17 cellular contexts compared by ENCODE assay signal in the genomic region with DNA sequence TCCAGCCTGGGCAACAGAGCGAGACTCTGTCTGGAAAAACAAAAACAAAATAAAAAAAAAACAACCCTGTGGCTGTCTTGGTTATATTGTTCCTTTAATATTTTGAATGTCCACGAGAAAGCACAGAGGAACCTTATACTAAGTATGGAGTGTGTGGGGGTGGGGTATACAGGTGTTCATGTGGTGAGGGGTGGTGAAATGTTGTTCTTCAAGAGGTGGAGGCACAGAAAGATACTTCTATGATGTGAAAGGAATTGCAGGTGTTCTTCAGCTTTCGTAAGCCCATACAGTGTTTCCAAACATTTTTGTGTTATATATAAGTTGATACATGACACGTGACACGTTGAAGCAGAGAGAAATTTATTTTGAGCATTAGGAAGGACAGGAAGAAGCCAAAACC. TPM values are rescaled to one million over a fixed set of nuclear protein-coding genes. Genes with fewer than 3 reads are reported as not detected.
DNase-seq lines count a peak whose midpoint lies in the region; ATAC-seq, FAIRE-seq and TF ChIP-seq lines count a peak whose summit lies in the region.
"Had no signal": no experiment of that assay in that cellular context is flagged by ENCODE, and none has a peak within 500 bp of the region (broad histone marks: within the 10 kb centered on the region; RNA-seq: fewer than 3 reads in every experiment).

No MANE protein-coding gene starts in this region.

- H2AFZ ChIP-seq in endothelial cell of umbilical vein (ENCODE audit: low read depth, low read length) (no peak overlapping the region), Karpas-422 (ENCODE audit: low read length) (no peak overlapping the region)
- H2AFZ ChIP-seq: GM23248 had no signal

- POLR2A ChIA-PET in endothelial cell of umbilical vein (lab: Charles Lee), result no interaction called here

- dilution Hi-C loops in endothelial cell of umbilical vein (cut with MboI; ENCODE audit: extremely low pct_ligation_motif_present, low sequenced_read_pairs), result no loop called here

- CTCF ChIA-PET in endothelial cell of umbilical vein (lab: Charles Lee), result interaction anchor here (1.2 to 7.0 kb wide), 4 partner anchors 131 to 663 kb away, joined by 3 to 269 read pairs (median 70); no protein-coding TSS in a partner anchor

- no peaks in the 10 kb centered on the region for H3K9me1 ChIP-seq in endothelial cell of umbilical vein (replicated peaks; ENCODE audit: control insufficient read depth, extremely low read depth, insufficient read depth, low read length)

- no peak for ATAC-seq in heart left ventricle

- TF ChIP-seq CTCF in heart left ventricle (IDR thresholded peaks at IDR 0.05), result no peak
- no peak for TF ChIP-seq CTCF in endothelial cell of umbilical vein (IDR thresholded peaks at IDR 0.05; ENCODE audit: extremely low read depth in 1 of 2, insufficient read depth in 1 of 2, low read depth in 1 of 2, low read length in 2 of 2)
- TF ChIP-seq CTCF in sigmoid colon (IDR thresholded peaks at IDR 0.05), result no peak
- TF ChIP-seq CTCF in transverse colon (IDR thresholded peaks at IDR 0.05), result no peak

- H3K36me3 ChIP-seq in heart left ventricle (no peaks in the 10 kb centered on the region), endothelial cell of umbilical vein (ENCODE audit: control insufficient read depth in 2 of 2, extremely low read depth in 1 of 2, insufficient read depth in 2 of 2, low read length in 2 of 2) (no peaks in the 10 kb centered on the region), sigmoid colon (no peaks in the 10 kb centered on the region), transverse colon (no peaks in the 10 kb centered on the region), Karpas-422 (ENCODE audit: insufficient read depth, low read length) (no peaks in the 10 kb centered on the region)
- H3K36me3 ChIP-seq: BLaER1 had no signal

- H4K20me1 ChIP-seq in endothelial cell of umbilical vein (replicated peaks; ENCODE audit: control insufficient read depth, extremely low read depth, insufficient read depth, low read length), result no peaks in the 10 kb centered on the region
- no peaks in the 10 kb centered on the region for H4K20me1 ChIP-seq in Karpas-422 (ENCODE audit: insufficient read depth, low read depth, low read length)

- peak overlapping the region in 10 of 12 donors; percentile 60 to 97 (median 83) for H3K27ac ChIP-seq in heart left ventricle
- H3K27ac ChIP-seq in endothelial cell of umbilical vein (ENCODE audit: insufficient read depth, low read depth, low read length), result peak overlapping the region; percentile 87
- H3K27ac ChIP-seq in sigmoid colon, result peak overlapping the region; percentile 77 to 84 (median 82)
- H3K27ac ChIP-seq in transverse colon, result peak overlapping the region; percentile 73 to 84 (median 78)
- no peak overlapping the region for H3K27ac ChIP-seq in Karpas-422 (ENCODE audit: low read length)
- H3K27ac ChIP-seq: 22Rv1, BLaER1 had no signal

- H3K4me3 ChIP-seq in heart left ventricle, result no peak overlapping the region
- no peak overlapping the region for H3K4me3 ChIP-seq in endothelial cell of umbilical vein (replicated peaks in 1 of 3; ENCODE audit: insufficient read depth in 1 of 3, low read depth in 1 of 3, low read length in 3 of 3)
- H3K4me3 ChIP-seq in sigmoid colon, result no peak overlapping the region
- no peak overlapping the region for H3K4me3 ChIP-seq in transverse colon
- no peak overlapping the region for H3K4me3 ChIP-seq in Karpas-422 (ENCODE audit: low read length)
- H3K4me3 ChIP-seq: BLaER1, GM23248 had no signal

- TF ChIP-seq POLR2A in heart left ventricle (IDR thresholded peaks at IDR 0.05) (no peak), endothelial cell of umbilical vein (IDR thresholded peaks at IDR 0.05; ENCODE audit: low read depth, low read length) (no peak), sigmoid colon (IDR thresholded peaks at IDR 0.05) (no peak), transverse colon (IDR thresholded peaks at IDR 0.05) (no peak)

- DNase-seq in heart left ventricle (no peak), cardiac septum (ENCODE audit: low spot score) (no peak), endothelial cell of umbilical vein (ENCODE audit: low read depth, low spot score) (no peak), sigmoid colon (no peak), transverse colon (no peak), Karpas-422 (no peak), NCI-H2029 (lab: John Stamatoyannopoulos, UW) (no peak)
- no peak for DNase-seq in activated naive CD4-positive, alpha-beta T cell treated with Interleukin-2 at 50 U/mL for 16 hours
- DNase-seq: DMS 273 treated with DMSO at 0.1 percent for 48 hours, KBM-7, NCI-H1092 treated with DMSO at 0.1 percent for 48 hours, NCI-H187, NCI-H446 treated with DMSO at 0.1 percent for 48 hours, NCI-H774 had no signal

- H3K79me2 ChIP-seq in endothelial cell of umbilical vein (ENCODE audit: control insufficient read depth, insufficient read depth, low read length) (no peaks in the 10 kb centered on the region), Karpas-422 (ENCODE audit: low read length) (no peaks in the 10 kb centered on the region)

- FAIRE-seq in endothelial cell of umbilical vein (lab: Jason Lieb, UNC), result no peak

- intact Hi-C loops in heart left ventricle (cut with DNase I), result loop anchor here in 7 of 10 donors (2.0 to 5.0 kb wide), 6 partner anchors 91 to 176 kb away; a partner anchor contains a TSS
- intact Hi-C loops in cardiac septum (cut with DNase I), result loop anchor here (2.0 to 5.0 kb wide), 2 partner anchors 93 to 546 kb away; no protein-coding TSS in a partner anchor
- intact Hi-C loops in endothelial cell of umbilical vein (cut with micrococcal nuclease), result loop anchor here (5.0 kb wide), 1 partner anchor 116 kb away; a partner anchor contains a TSS
- intact Hi-C loops in sigmoid colon (cut with DNase I), result loop anchor here (5.0 kb wide), 1 partner anchor 116 kb away; a partner anchor contains a TSS
- intact Hi-C loops in transverse colon (cut with DNase I; ENCODE audit: low total_unique reads), result loop anchor here (5.0 kb wide), 2 partner anchors 126 to 171 kb away; no protein-coding TSS in a partner anchor

- H3K9me2 ChIP-seq in Karpas-422 (replicated peaks; ENCODE audit: insufficient read depth, low read length), result no peaks in the 10 kb centered on the region

- 67 to 85% (median 77%) methylated on average over 5 of the region's 5 CpGs for WGBS in heart left ventricle, 4 donors
- 92% methylated on average over 5 of the region's 5 CpGs for WGBS in sigmoid colon, 2 donors
- WGBS in transverse colon (ENCODE audit: low coverage in 1 of 2), 2 donors, result 70% methylated on average over 5 of the region's 5 CpGs; no CpG with 5 or more reads in 1 of the 2 donors

- TF ChIP-seq EP300 in sigmoid colon (IDR thresholded peaks at IDR 0.05) (no peak), transverse colon (IDR thresholded peaks at IDR 0.05; ENCODE audit: low read depth) (no peak)

- H3K9ac ChIP-seq in endothelial cell of umbilical vein (replicated peaks; ENCODE audit: extremely low read depth, insufficient read depth, low read length), result no peak overlapping the region
- no peak overlapping the region for H3K9ac ChIP-seq in Karpas-422 (ENCODE audit: low read length)
- H3K9ac ChIP-seq: BLaER1, GM23248 had no signal

- H3K9me3 ChIP-seq in heart left ventricle (no peaks in the 10 kb centered on the region), endothelial cell of umbilical vein (replicated peaks; ENCODE audit: control insufficient read depth, insufficient read depth, low read length) (no peaks in the 10 kb centered on the region), sigmoid colon (no peaks in the 10 kb centered on the region), transverse colon (no peaks in the 10 kb centered on the region), Karpas-422 (ENCODE audit: low read length) (no peaks in the 10 kb centered on the region)
- H3K9me3 ChIP-seq: BLaER1 had no signal

- in situ Hi-C loops in transverse colon (cut with MboI; ENCODE audit: low pct_ligation_motif_present in 1 of 4, low pct_unique_long_range_greater_than_20kb in 1 of 4, low sequenced_read_pairs in 3 of 4), result loop anchor here in 2 of 4 donors (25.0 kb wide), 3 partner anchors 131 to 231 kb away; a partner anchor contains a TSS

- no peak overlapping the region for H3K4me2 ChIP-seq in endothelial cell of umbilical vein (ENCODE audit: insufficient read depth, low read length)
- no peak overlapping the region for H3K4me2 ChIP-seq in Karpas-422 (ENCODE audit: low read depth, low read length, poor library complexity, severe bottlenecking)
- H3K4me2 ChIP-seq: BLaER1 had no signal

- peaks cover 0 to 3% (median 0%) of the 10 kb centered on the region in 9 donors for H3K27me3 ChIP-seq in heart left ventricle
- H3K27me3 ChIP-seq in endothelial cell of umbilical vein (ENCODE audit: control insufficient read depth in 2 of 2, insufficient read depth in 2 of 2, low read length in 2 of 2), result no peaks in the 10 kb centered on the region
- H3K27me3 ChIP-seq in sigmoid colon, result no peaks in the 10 kb centered on the region
- no peaks in the 10 kb centered on the region for H3K27me3 ChIP-seq in transverse colon
- no peaks in the 10 kb centered on the region for H3K27me3 ChIP-seq in Karpas-422 (ENCODE audit: low read length)

- H3K4me1 ChIP-seq in heart left ventricle, result peaks cover 0 to 45% (median 10%) of the 10 kb centered on the region in 12 donors
- peaks cover 18% of the 10 kb centered on the region for H3K4me1 ChIP-seq in endothelial cell of umbilical vein (ENCODE audit: control insufficient read depth, extremely low read depth, insufficient read depth, low read length)
- peaks cover 0 to 44% (median 23%) of the 10 kb centered on the region in 4 donors for H3K4me1 ChIP-seq in sigmoid colon
- H3K4me1 ChIP-seq in transverse colon, result peaks cover 0 to 8% (median 3%) of the 10 kb centered on the region in 4 donors
- H3K4me1 ChIP-seq in Karpas-422 (ENCODE audit: low read length), result no peaks in the 10 kb centered on the region

- no TSS peak for BruUV-seq in endothelial cell of umbilical vein (replicated peaks; lab: Mats Ljungman, UMichigan)

RNA-seq across cellular contexts. Expression of a gene that starts 46.4 kb away (rescaled TPM):
- total RNA-seq in heart left ventricle (10 to 100 TPM; 14.3 to 23.2 (median 15.6) TPM), cardiac septum (12.5 TPM), endothelial cell of umbilical vein (14.7 and 15.5 TPM in 2 replicates), sigmoid colon (10 to 100 TPM; 12.5 to 16.9 (median 14.4) TPM), transverse colon (10 to 100 TPM; 13.5 to 26.3 (median 21.7) TPM)
- polyA plus RNA-seq in heart left ventricle (10 to 100 TPM; 10.6 to 20.5 TPM), endothelial cell of umbilical vein (6.9 and 8.1 TPM in 2 replicates), sigmoid colon (1 to 10 TPM; 1.8 to 8.2 (median 3.2) TPM)
- polyA plus RNA-seq in endothelial cell of umbilical vein (2011; cell fraction: cytosol; rRNA removed), result 6.5 and 6.8 TPM in 2 replicates
- polyA plus RNA-seq in endothelial cell of umbilical vein (2011; cell fraction: nucleus; rRNA removed), result 8.3 and 10.2 TPM in 2 replicates
- 9.2 and 10.1 TPM in 2 replicates for polyA plus RNA-seq in endothelial cell of umbilical vein (2012)
- 20.7 and 25.3 TPM in 2 replicates for polyA minus RNA-seq in endothelial cell of umbilical vein
- polyA minus RNA-seq in endothelial cell of umbilical vein (2011; cell fraction: cytosol; rRNA and poly(A)+ RNA removed), result 11.7 TPM
- 7.5 and 13.8 TPM in 2 replicates for polyA minus RNA-seq in endothelial cell of umbilical vein (2011; cell fraction: nucleus; rRNA and poly(A)+ RNA removed)
- total RNA-seq in Karpas-422 (2014; rRNA removed; shearing (Covaris generic); ENCODE audit: low replicate concordance), result 10.0 and 18.3 TPM in 2 replicates

RNA-seq across cellular contexts. Expression of a gene that starts 57.8 kb away (rescaled TPM):
- total RNA-seq in heart left ventricle (10 to 100 TPM; 22.8 to 34.4 (median 26.5) TPM), cardiac septum (29.5 TPM), endothelial cell of umbilical vein (18.8 and 19.9 TPM in 2 replicates), sigmoid colon (10 to 100 TPM; 27.7 to 35.1 (median 32.5) TPM), transverse colon (10 to 100 TPM in 3 of 4 donors, 1 to 10 TPM in 1; 2.0 to 27.0 (median 15.7) TPM)
- polyA plus RNA-seq in heart left ventricle (10 to 100 TPM in 1 of 2 donors, 1 to 10 TPM in 1; 1.6 to 28.6 TPM), endothelial cell of umbilical vein (9.1 and 10.4 TPM in 2 replicates), sigmoid colon (10 to 100 TPM in 1 of 3 donors, 1 to 10 TPM in 2; 5.1 to 13.6 (median 6.0) TPM)
- 9.6 and 10.4 TPM in 2 replicates for polyA plus RNA-seq in endothelial cell of umbilical vein (2011; cell fraction: cytosol; rRNA removed)
- polyA plus RNA-seq in endothelial cell of umbilical vein (2011; cell fraction: nucleus; rRNA removed), result 3.8 and 5.6 TPM in 2 replicates
- 12.5 and 15.4 TPM in 2 replicates for polyA plus RNA-seq in endothelial cell of umbilical vein (2012)
- polyA minus RNA-seq in endothelial cell of umbilical vein, result 12.4 and 17.5 TPM in 2 replicates
- polyA minus RNA-seq in endothelial cell of umbilical vein (2011; cell fraction: cytosol; rRNA and poly(A)+ RNA removed), result 13.9 TPM
- polyA minus RNA-seq in endothelial cell of umbilical vein (2011; cell fraction: nucleus; rRNA and poly(A)+ RNA removed), result 7.3 and 9.6 TPM in 2 replicates
- total RNA-seq in Karpas-422 (2014; rRNA removed; shearing (Covaris generic); ENCODE audit: low replicate concordance), result 9.1 and 25.6 TPM in 2 replicates
